Comparison of ENCODE assay signal across 22 cellular contexts in the genomic region with DNA sequence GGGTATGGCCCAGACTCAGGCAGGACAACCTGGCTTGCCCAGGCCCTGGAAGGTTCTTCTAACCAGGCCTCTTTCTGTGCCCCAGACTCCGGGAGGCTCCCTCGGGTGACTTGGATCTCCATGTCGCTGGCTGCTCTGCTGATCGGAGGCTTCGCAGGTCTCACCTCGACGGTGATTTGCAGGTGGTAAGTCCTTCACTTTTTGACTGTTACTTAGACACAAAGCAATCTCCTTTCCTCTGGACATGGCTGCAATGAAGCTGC.
DNase-seq lines count a peak whose midpoint lies in the region; ATAC-seq lines count a peak whose summit lies in the region.
"Had no signal": no experiment of that assay in that cellular context is flagged by ENCODE, and none has a peak within 500 bp of the region (broad histone marks: within the 10 kb centered on the region; RNA-seq: fewer than 3 reads in every experiment).

No MANE protein-coding gene starts in this region.

- no peak overlapping the region for H3K4me3 ChIP-seq in naive thymus-derived CD4-positive, alpha-beta T cell (ENCODE audit: low read length)
- H3K4me3 ChIP-seq: GM23248, HAP-1, PC-9 had no signal

- H3K9me3 ChIP-seq in T-helper 17 cell (ENCODE audit: control insufficient read depth, low read length, poor library complexity, severe bottlenecking): no peaks in the 10 kb centered on the region
- H3K9me3 ChIP-seq in naive thymus-derived CD4-positive, alpha-beta T cell (ENCODE audit: control insufficient read depth in 2 of 3, low read length in 3 of 3): no peaks in the 10 kb centered on the region
- H3K9me3 ChIP-seq: BE2C, HAP-1 had no signal

- intact Hi-C loops in naive thymus-derived CD4-positive, alpha-beta T cell (cut with micrococcal nuclease): loop anchor here in 1 of 2 donors (10.0 kb wide), 1 partner anchor 352 kb away; no protein-coding TSS in a partner anchor

- no peaks in the 10 kb centered on the region for H3K27me3 Mint-ChIP-seq in activated CD4-positive, alpha-beta T cell treated with anti-CD3 and anti-CD28 coated beads, Interleukin-2, amount 10 ng/mL, durations not matched to agents 7 days and 5 days
- H3K27me3 Mint-ChIP-seq in T-helper 17 cell: no peaks in the 10 kb centered on the region
- no peaks in the 10 kb centered on the region for H3K27me3 Mint-ChIP-seq in naive thymus-derived CD4-positive, alpha-beta T cell

- H3K27ac ChIP-seq in naive thymus-derived CD4-positive, alpha-beta T cell (ENCODE audit: low read depth, low read length): no peak overlapping the region
- H3K27ac ChIP-seq: 22Rv1, GM23248, PC-9 had no signal

- H3K4me1 ChIP-seq in naive thymus-derived CD4-positive, alpha-beta T cell (ENCODE audit: control insufficient read depth in 2 of 2, insufficient read depth in 2 of 2, low read length in 2 of 2): peaks cover 0 to 18% of the 10 kb centered on the region in 2 donors
- H3K4me1 ChIP-seq: BE2C, HAP-1 had no signal

- peaks cover 21% of the 10 kb centered on the region for H3K4me1 Mint-ChIP-seq in activated CD4-positive, alpha-beta T cell treated with anti-CD3 and anti-CD28 coated beads, Interleukin-2, amount 10 ng/mL, durations not matched to agents 7 days and 5 days
- H3K4me1 Mint-ChIP-seq in T-helper 17 cell: peaks cover 44% of the 10 kb centered on the region
- peaks cover 18 to 69% (median 46%) of the 10 kb centered on the region in 7 donors for H3K4me1 Mint-ChIP-seq in naive thymus-derived CD4-positive, alpha-beta T cell

- no peak for DNase-seq in activated CD4-positive, alpha-beta T cell treated with anti-CD3 and anti-CD28 coated beads, Interleukin-2, amount 10 ng/mL, durations not matched to agents 7 days and 5 days
- no peak for DNase-seq in activated CD4-positive, alpha-beta T cell treated with anti-CD3 and anti-CD28 coated beads, Interleukin-2, amount 50 U/mL, for 1 hour
- DNase-seq in T-helper 17 cell: no peak
- DNase-seq in naive thymus-derived CD4-positive, alpha-beta T cell: no peak
- DNase-seq in stimulated activated CD4-positive, alpha-beta T cell treated with anti-CD3 and anti-CD28 coated beads, Interleukin-2, amount 100 ng/mL, for 48 hours: no peak
- no peak for DNase-seq in D341Med (ENCODE audit: low spot score)
- DNase-seq: BE2C, GM23248, HFFc6, KG1, NCI-H1092, NCI-H1417 treated with DMSO at 0.1 percent for 48 hours, NCI-H1694 treated with DMSO at 0.1 percent for 48 hours, NCI-H2081, NCI-H2227 treated with DMSO at 0.1 percent for 48 hours, NCI-H526 treated with DMSO at 0.1 percent for 48 hours, PC-9, RPMI8226, SHP77 had no signal

- POLR2A ChIA-PET in activated CD4-positive, alpha-beta T cell treated with anti-CD3 and anti-CD28 coated beads, Interleukin-2, amount 10 ng/mL, durations not matched to agents 7 days and 5 days (lab: Charles Lee): no interaction called here
- POLR2A ChIA-PET in naive thymus-derived CD4-positive, alpha-beta T cell (lab: Charles Lee): no interaction called here

- peak overlapping the region; percentile 50 for H3K27ac Mint-ChIP-seq in activated CD4-positive, alpha-beta T cell treated with anti-CD3 and anti-CD28 coated beads, Interleukin-2, amount 10 ng/mL, durations not matched to agents 7 days and 5 days
- H3K27ac Mint-ChIP-seq in T-helper 17 cell: peak overlapping the region; percentile 98
- peak overlapping the region in 6 of 9 donors; percentile 21 to 92 (median 54) for H3K27ac Mint-ChIP-seq in naive thymus-derived CD4-positive, alpha-beta T cell
- H3K27ac Mint-ChIP-seq: HFFc6 had no signal

- no peaks in the 10 kb centered on the region for H3K27me3 ChIP-seq in naive thymus-derived CD4-positive, alpha-beta T cell (ENCODE audit: control insufficient read depth in 2 of 2, insufficient read depth in 2 of 2, low read length in 2 of 2)
- H3K27me3 ChIP-seq: BE2C had no signal

- no peak for ATAC-seq in T-helper 17 cell
- no peak for ATAC-seq in naive thymus-derived CD4-positive, alpha-beta T cell
- ATAC-seq in GM21360 (IDR thresholded peaks at IDR 0.05; ENCODE audit: unreplicated experiment): no peak

- no peaks in the 10 kb centered on the region for H3K36me3 Mint-ChIP-seq in activated CD4-positive, alpha-beta T cell treated with anti-CD3 and anti-CD28 coated beads, Interleukin-2, amount 10 ng/mL, durations not matched to agents 7 days and 5 days (ENCODE audit: low read depth)
- H3K36me3 Mint-ChIP-seq in T-helper 17 cell (ENCODE audit: low read depth): no peaks in the 10 kb centered on the region
- H3K36me3 Mint-ChIP-seq in naive thymus-derived CD4-positive, alpha-beta T cell: peaks cover 0 to 2% (median 0%) of the 10 kb centered on the region in 5 donors

- CTCF ChIA-PET in activated CD4-positive, alpha-beta T cell treated with anti-CD3 and anti-CD28 coated beads, Interleukin-2, amount 10 ng/mL, durations not matched to agents 7 days and 5 days (lab: Charles Lee): no interaction called here
- CTCF ChIA-PET in naive thymus-derived CD4-positive, alpha-beta T cell (lab: Charles Lee): no interaction called here

- H3K9me3 Mint-ChIP-seq in activated CD4-positive, alpha-beta T cell treated with anti-CD3 and anti-CD28 coated beads, Interleukin-2, amount 10 ng/mL, durations not matched to agents 7 days and 5 days: no peaks in the 10 kb centered on the region
- H3K9me3 Mint-ChIP-seq in naive thymus-derived CD4-positive, alpha-beta T cell: no peaks in the 10 kb centered on the region
- H3K9me3 Mint-ChIP-seq: HFFc6 had no signal

- H3K4me3 Mint-ChIP-seq in activated CD4-positive, alpha-beta T cell treated with anti-CD3 and anti-CD28 coated beads, Interleukin-2, amount 10 ng/mL, durations not matched to agents 7 days and 5 days: no peak overlapping the region
- H3K4me3 Mint-ChIP-seq in T-helper 17 cell: no peak overlapping the region
- no peak overlapping the region for H3K4me3 Mint-ChIP-seq in naive thymus-derived CD4-positive, alpha-beta T cell
- H3K4me3 Mint-ChIP-seq: HFFc6 had no signal

- H3K36me3 ChIP-seq in naive thymus-derived CD4-positive, alpha-beta T cell (ENCODE audit: control insufficient read depth in 2 of 3, insufficient read depth in 3 of 3, low read length in 3 of 3): no peaks in the 10 kb centered on the region
- H3K36me3 ChIP-seq: BE2C, HAP-1 had no signal
